10 cellular contexts compared by ENCODE assay signal in the genomic region with DNA sequence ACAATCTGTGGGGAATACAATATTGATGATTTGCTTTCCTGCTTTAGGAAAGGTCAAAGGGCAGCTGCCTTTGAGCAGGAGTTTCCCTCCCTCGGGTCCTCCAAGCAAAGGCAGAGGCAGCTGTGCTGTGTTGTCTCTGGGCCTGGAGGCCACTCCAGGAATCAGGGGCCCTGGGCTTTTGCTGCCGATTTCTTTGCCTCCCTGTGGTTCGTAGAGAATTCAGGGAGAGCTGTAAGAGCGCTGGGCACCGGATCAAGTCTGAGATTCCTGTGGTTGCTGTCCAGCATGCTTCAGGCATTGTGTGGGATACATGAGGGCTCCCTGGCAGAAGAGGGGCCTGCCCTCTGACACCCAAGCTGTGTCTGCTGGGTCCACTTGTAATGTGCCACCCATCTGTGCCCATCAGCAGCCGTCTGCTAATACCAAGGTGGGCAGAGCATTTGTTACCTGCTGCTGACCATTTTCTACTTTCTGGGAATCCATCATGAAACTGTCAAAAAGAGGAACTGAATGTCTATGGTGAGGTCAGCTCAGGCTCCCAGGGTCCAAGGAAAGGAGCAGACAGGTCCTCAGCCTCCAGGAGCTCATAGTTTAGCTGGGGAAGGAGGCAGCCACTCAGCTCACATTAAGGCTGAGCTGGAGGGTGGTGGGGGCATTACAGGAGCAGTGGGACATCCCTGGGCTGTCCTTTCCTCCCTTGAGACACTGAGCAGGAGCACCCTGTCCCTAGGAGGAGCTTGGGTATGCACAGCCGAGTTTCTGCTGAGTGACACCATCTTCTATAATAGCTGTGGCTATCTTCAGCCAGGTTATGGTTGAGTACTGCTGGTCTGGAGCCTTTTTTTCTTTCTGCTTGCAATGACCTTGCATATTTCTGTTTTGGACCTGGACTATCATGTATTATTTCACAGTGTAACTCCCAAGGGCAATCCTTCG.
DNase-seq lines count a peak whose midpoint lies in the region; ATAC-seq and TF ChIP-seq lines count a peak whose summit lies in the region.
"Had no signal": no experiment of that assay in that cellular context is flagged by ENCODE, and none has a peak within 500 bp of the region (broad histone marks: within the 10 kb centered on the region; RNA-seq: fewer than 3 reads in every experiment).

No MANE protein-coding gene starts in this region.

- H3K4me3 ChIP-seq in HEK293 (ENCODE audit: low read depth, low read length): no peak overlapping the region
- no peak overlapping the region for H3K4me3 ChIP-seq in astrocyte of the cerebellum (ENCODE audit: low read depth, low read length)
- no peak overlapping the region for H3K4me3 ChIP-seq in upper lobe of left lung

- no peak for TF ChIP-seq CTCF in HEK293 (tag by site-specific recombination; IDR thresholded peaks at IDR 0.05)
- TF ChIP-seq CTCF in astrocyte of the cerebellum (IDR thresholded peaks at IDR 0.05; ENCODE audit: low read depth, low read length, missing control alignments): peak; percentile 3
- TF ChIP-seq CTCF in upper lobe of left lung (IDR thresholded peaks at IDR 0.05): no peak

- H3K4me1 ChIP-seq in HEK293 (ENCODE audit: control insufficient read depth, insufficient read depth, low read length) (no peaks in the 10 kb centered on the region; the same call in 1 of the 2 replicates), upper lobe of left lung (peaks cover 0 to 7% (median 0%) of the 10 kb centered on the region in 4 donors)

- in situ Hi-C loops in astrocyte of the cerebellum (cut with HindIII; ENCODE audit: low sequenced_read_pairs): no loop called here

- H3K36me3 ChIP-seq in HEK293 (ENCODE audit: control insufficient read depth in 2 of 2, insufficient read depth in 1 of 2, low read length in 2 of 2) (no peaks in the 10 kb centered on the region; a peak in 1 of 3 replicates), upper lobe of left lung (no peaks in the 10 kb centered on the region)

- no peaks in the 10 kb centered on the region for H3K9me3 ChIP-seq in HEK293 (ENCODE audit: control insufficient read depth, insufficient read depth, low read depth, low read length)
- H3K9me3 ChIP-seq in upper lobe of left lung: no peaks in the 10 kb centered on the region

- 63 to 75% methylated on average over 5 to 8 of the region's 8 CpGs for WGBS in upper lobe of left lung, 2 donors

- ATAC-seq in upper lobe of left lung (ENCODE audit: low FRiP score in 2 of 2) (peak; percentile 68 to 75), GM21619 (IDR thresholded peaks at IDR 0.05; ENCODE audit: unreplicated experiment) (no peak)

- H3K27ac ChIP-seq in HEK293 (ENCODE audit: extremely low read depth, low read depth, low read length): no peak overlapping the region
- no peak overlapping the region for H3K27ac ChIP-seq in upper lobe of left lung

- POLR2A ChIA-PET in HEK293 (lab: Yijun Ruan, JAX): no interaction called here

- TF ChIP-seq EP300 in upper lobe of left lung (IDR thresholded peaks at IDR 0.05): no peak

- H3K27me3 ChIP-seq in upper lobe of left lung: no peaks in the 10 kb centered on the region

- CTCF ChIA-PET in HEK293 (lab: Yijun Ruan, JAX): interaction anchor here (0.7 to 4.6 kb wide), 4 partner anchors 24 to 377 kb away, joined by 3 to 44 read pairs (median 4); no protein-coding TSS in a partner anchor

- peak; percentile 94 for DNase-seq in astrocyte of the cerebellum (ENCODE audit: low read depth)
- DNase-seq in iris pigment epithelial cell (ENCODE audit: low read depth): peak; percentile 92
- no peak for DNase-seq in upper lobe of left lung
- DNase-seq in MV-4-11 (lab: John Stamatoyannopoulos, UW): no peak
- no peak for DNase-seq in NCI-H2029 treated with DMSO at 0.1 percent for 48 hours (lab: John Stamatoyannopoulos, UW)
- DNase-seq: activated T-cell treated with anti-CD3 and anti-CD28 coated beads for 4 hours; NCI-H2171 treated with DMSO at 0.1 percent for 48 hours; stimulated activated CD4-positive, alpha-beta T cell treated with anti-CD3 and anti-CD28 coated beads, Interleukin-15, amount 100 ng/mL, for 24 hours had no signal

- TF ChIP-seq POLR2A in upper lobe of left lung (IDR thresholded peaks at IDR 0.05): no peak

TF ChIP-seq in HEK293, 187 proteins besides CTCF, POLR2A, EP300 and RAD21:
- TF ChIP-seq ZIC2 (tag by site-specific recombination; IDR thresholded peaks at IDR 0.05) (peak; percentile 60), ZNF510 (tag by site-specific recombination; IDR thresholded peaks at IDR 0.05; ENCODE audit: insufficient replicate concordance) (no peak), ZNF394 (tag by site-specific recombination; IDR thresholded peaks at IDR 0.05; ENCODE audit: borderline replicate concordance) (peak; percentile 30; the same call in 1 of the 2 replicates)
- TF ChIP-seq, protein P1, sequence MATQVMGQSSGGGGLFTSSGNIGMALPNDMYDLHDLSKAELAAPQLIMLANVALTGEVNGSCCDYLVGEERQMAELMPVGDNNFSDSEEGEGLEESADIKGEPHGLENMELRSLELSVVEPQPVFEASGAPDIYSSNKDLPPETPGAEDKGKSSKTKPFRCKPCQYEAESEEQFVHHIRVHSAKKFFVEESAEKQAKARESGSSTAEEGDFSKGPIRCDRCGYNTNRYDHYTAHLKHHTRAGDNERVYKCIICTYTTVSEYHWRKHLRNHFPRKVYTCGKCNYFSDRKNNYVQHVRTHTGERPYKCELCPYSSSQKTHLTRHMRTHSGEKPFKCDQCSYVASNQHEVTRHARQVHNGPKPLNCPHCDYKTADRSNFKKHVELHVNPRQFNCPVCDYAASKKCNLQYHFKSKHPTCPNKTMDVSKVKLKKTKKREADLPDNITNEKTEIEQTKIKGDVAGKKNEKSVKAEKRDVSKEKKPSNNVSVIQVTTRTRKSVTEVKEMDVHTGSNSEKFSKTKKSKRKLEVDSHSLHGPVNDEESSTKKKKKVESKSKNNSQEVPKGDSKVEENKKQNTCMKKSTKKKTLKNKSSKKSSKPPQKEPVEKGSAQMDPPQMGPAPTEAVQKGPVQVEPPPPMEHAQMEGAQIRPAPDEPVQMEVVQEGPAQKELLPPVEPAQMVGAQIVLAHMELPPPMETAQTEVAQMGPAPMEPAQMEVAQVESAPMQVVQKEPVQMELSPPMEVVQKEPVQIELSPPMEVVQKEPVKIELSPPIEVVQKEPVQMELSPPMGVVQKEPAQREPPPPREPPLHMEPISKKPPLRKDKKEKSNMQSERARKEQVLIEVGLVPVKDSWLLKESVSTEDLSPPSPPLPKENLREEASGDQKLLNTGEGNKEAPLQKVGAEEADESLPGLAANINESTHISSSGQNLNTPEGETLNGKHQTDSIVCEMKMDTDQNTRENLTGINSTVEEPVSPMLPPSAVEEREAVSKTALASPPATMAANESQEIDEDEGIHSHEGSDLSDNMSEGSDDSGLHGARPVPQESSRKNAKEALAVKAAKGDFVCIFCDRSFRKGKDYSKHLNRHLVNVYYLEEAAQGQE (tag by site-specific recombination; IDR thresholded peaks at IDR 0.05): peak; percentile 92
- TF ChIP-seq, protein P2, sequence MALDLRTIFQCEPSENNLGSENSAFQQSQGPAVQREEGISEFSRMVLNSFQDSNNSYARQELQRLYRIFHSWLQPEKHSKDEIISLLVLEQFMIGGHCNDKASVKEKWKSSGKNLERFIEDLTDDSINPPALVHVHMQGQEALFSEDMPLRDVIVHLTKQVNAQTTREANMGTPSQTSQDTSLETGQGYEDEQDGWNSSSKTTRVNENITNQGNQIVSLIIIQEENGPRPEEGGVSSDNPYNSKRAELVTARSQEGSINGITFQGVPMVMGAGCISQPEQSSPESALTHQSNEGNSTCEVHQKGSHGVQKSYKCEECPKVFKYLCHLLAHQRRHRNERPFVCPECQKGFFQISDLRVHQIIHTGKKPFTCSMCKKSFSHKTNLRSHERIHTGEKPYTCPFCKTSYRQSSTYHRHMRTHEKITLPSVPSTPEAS (tag by site-specific recombination; IDR thresholded peaks at IDR 0.05): no peak

Comparison
In these comparisons a context has a peak if more than half of its experiments do, and no peak if none do; other contexts are left out.
1. DNase-seq: peak in astrocyte of the cerebellum (single experiment) and iris pigment epithelial cell (single experiment); none in upper lobe of left lung (0 of 2), MV-4-11 (single experiment) and NCI-H2029 treated with DMSO at 0.1 percent for 48 hours (single experiment).